ENCODE assay signal across 28 cellular contexts in the genomic region with DNA sequence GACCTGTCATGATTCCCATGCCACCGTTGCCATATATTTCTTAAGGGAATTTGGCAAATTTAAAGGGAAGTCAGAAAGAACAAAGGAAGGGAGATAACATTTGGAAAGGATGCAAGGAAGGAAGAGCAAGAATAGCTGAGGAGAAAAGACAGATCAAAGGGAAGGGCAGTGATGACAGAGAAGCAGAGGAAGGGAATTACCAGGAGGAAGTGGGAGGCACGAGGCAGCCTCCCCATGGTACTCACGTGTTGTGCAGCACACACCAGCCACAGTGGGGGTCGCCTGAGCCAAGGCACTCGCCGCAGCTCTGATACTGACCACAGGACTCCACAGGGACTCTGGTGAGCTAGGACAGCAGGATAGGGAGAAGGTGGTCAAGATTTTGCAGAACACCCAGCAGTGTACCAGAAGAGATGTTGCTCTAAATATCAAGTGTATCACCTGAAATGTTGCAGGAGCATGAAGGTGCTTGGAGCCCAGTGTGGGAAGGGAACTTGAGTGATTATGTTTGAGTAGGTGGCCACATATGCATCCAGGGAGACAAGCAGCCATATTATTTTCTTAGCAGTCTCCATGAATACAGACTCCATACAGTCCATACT.
"Had no signal": no experiment of that assay in that cellular context is flagged by ENCODE, and none has a peak within 500 bp of the region (broad histone marks: within the 10 kb centered on the region; RNA-seq: fewer than 3 reads in every experiment).

No MANE protein-coding gene starts in this region.

- H3K27me3 ChIP-seq: breast epithelium, ovary, right lobe of liver, testis, uterus had no signal

- DNase-seq: activated CD4-positive, alpha-beta T cell treated with anti-CD3 and anti-CD28 coated beads for 1 hour; activated CD4-positive, alpha-beta T cell treated with anti-CD3 and anti-CD28 coated beads, Interleukin-2, amount 50 U/mL, for 1 hour; activated CD8-positive, alpha-beta memory T cell treated with anti-CD3 and anti-CD28 coated beads, Interleukin-2, amount 10 ng/mL, durations not matched to agents 7 days and 5 days; activated CD8-positive, alpha-beta T cell treated with anti-CD3 and anti-CD28 coated beads, Interleukin-2, amount 10 ng/mL, durations not matched to agents 7 days and 5 days; activated naive CD8-positive, alpha-beta T cell treated with anti-CD3 and anti-CD28 coated beads, Interleukin-2, amount 50 U/mL, for 24 hours; activated T-cell treated with anti-CD3 and anti-CD28 coated beads, Interleukin-2, amount 50 U/mL, for 48 hours; effector CD8-positive, alpha-beta T cell; left ventricle myocardium superior; mammary epithelial cell; naive B cell; nephron progenitor cell; ovary; right lobe of liver; stimulated activated CD4-positive, alpha-beta T cell treated with anti-CD3 and anti-CD28 coated beads, Interleukin-2, amount 100 ng/mL, for 48 hours; stimulated activated naive CD4-positive, alpha-beta T cell treated with Interleukin-2 at 50 U/mL for 16 hours; T-helper 17 cell; T1000; testis; trophoblast cell; uterus had no signal

- H3K36me3 ChIP-seq: breast epithelium, ovary, right lobe of liver, uterus had no signal

- H3K4me3 ChIP-seq: breast epithelium, ovary, right lobe of liver, testis, uterus had no signal

- H3K9me3 Mint-ChIP-seq: activated naive CD4-positive, alpha-beta T cell treated with anti-CD3 and anti-CD28 coated beads, Interleukin-2, amount 50 U/mL, for 24 hours had no signal

- H3K4me1 Mint-ChIP-seq: activated CD8-positive, alpha-beta memory T cell treated with anti-CD3 and anti-CD28 coated beads, Interleukin-2, amount 10 ng/mL, durations not matched to agents 7 days and 5 days; activated naive CD4-positive, alpha-beta T cell treated with anti-CD3 and anti-CD28 coated beads, Interleukin-2, amount 50 U/mL, for 24 hours; activated naive CD8-positive, alpha-beta T cell treated with anti-CD3 and anti-CD28 coated beads, Interleukin-2, amount 50 U/mL, for 24 hours; central memory CD8-positive, alpha-beta T cell; mesothelial cell of epicardium; naive B cell; T-helper 17 cell had no signal

- H3K27ac ChIP-seq: breast epithelium, ovary, right lobe of liver, testis, uterus had no signal

- H3K27ac Mint-ChIP-seq: activated CD8-positive, alpha-beta memory T cell treated with anti-CD3 and anti-CD28 coated beads, Interleukin-2, amount 10 ng/mL, durations not matched to agents 7 days and 5 days; activated CD8-positive, alpha-beta T cell treated with anti-CD3 and anti-CD28 coated beads, Interleukin-2, amount 10 ng/mL, durations not matched to agents 7 days and 5 days; activated naive CD4-positive, alpha-beta T cell treated with anti-CD3 and anti-CD28 coated beads, Interleukin-2, amount 50 U/mL, for 24 hours; activated naive CD8-positive, alpha-beta T cell treated with anti-CD3 and anti-CD28 coated beads, Interleukin-2, amount 50 U/mL, for 24 hours; activated T-helper 2 cell treated with anti-CD3 and anti-CD28 coated beads, Interferon-gamma antibody, Interleukin-2, Interleukin-4, amounts not matched to agents 10 μg/mL and 5 μg/mL and 100 μg/mL, durations not matched to agents 14 hours and 24 hours and 36 hours; dendritic cell treated with granulocyte-macrophage colony-stimulating factor and Interleukin-4, amounts not matched to agents 40 ng/mL and 50 ng/mL, for 4 days; mesothelial cell of epicardium; naive B cell; nephron progenitor cell; progenitor cell of endocrine pancreas; T-helper 17 cell; WTC11 had no signal

- H3K36me3 Mint-ChIP-seq: activated CD8-positive, alpha-beta memory T cell treated with anti-CD3 and anti-CD28 coated beads, Interleukin-2, amount 10 ng/mL, durations not matched to agents 7 days and 5 days; activated naive CD4-positive, alpha-beta T cell treated with anti-CD3 and anti-CD28 coated beads, Interleukin-2, amount 50 U/mL, for 24 hours; mesothelial cell of epicardium had no signal

- H3K27me3 Mint-ChIP-seq: activated CD8-positive, alpha-beta memory T cell treated with anti-CD3 and anti-CD28 coated beads, Interleukin-2, amount 10 ng/mL, durations not matched to agents 7 days and 5 days; activated naive CD4-positive, alpha-beta T cell treated with anti-CD3 and anti-CD28 coated beads, Interleukin-2, amount 50 U/mL, for 24 hours; dendritic cell treated with granulocyte-macrophage colony-stimulating factor and Interleukin-4, amounts not matched to agents 40 ng/mL and 50 ng/mL, for 4 days; T-helper 17 cell had no signal

- H3K9me3 ChIP-seq: breast epithelium, ovary, right lobe of liver, testis, uterus had no signal

- H3K4me3 Mint-ChIP-seq: activated CD8-positive, alpha-beta memory T cell treated with anti-CD3 and anti-CD28 coated beads, Interleukin-2, amount 10 ng/mL, durations not matched to agents 7 days and 5 days; activated CD8-positive, alpha-beta T cell treated with anti-CD3 and anti-CD28 coated beads, Interleukin-2, amount 10 ng/mL, durations not matched to agents 7 days and 5 days; activated naive CD4-positive, alpha-beta T cell treated with anti-CD3 and anti-CD28 coated beads, Interleukin-2, amount 50 U/mL, for 24 hours; activated naive CD8-positive, alpha-beta T cell treated with anti-CD3 and anti-CD28 coated beads, Interleukin-2, amount 50 U/mL, for 24 hours; central memory CD8-positive, alpha-beta T cell; dendritic cell treated with granulocyte-macrophage colony-stimulating factor and Interleukin-4, amounts not matched to agents 40 ng/mL and 50 ng/mL, for 4 days; mesothelial cell of epicardium; naive B cell; nephron progenitor cell; T-helper 17 cell; WTC11 had no signal

- H3K4me1 ChIP-seq: breast epithelium, right lobe of liver, testis, uterus had no signal

- ATAC-seq: activated CD8-positive, alpha-beta memory T cell treated with anti-CD3 and anti-CD28 coated beads, Interleukin-2, amount 10 ng/mL, durations not matched to agents 7 days and 5 days; activated CD8-positive, alpha-beta T cell treated with anti-CD3 and anti-CD28 coated beads, Interleukin-2, amount 10 ng/mL, durations not matched to agents 7 days and 5 days; activated naive CD8-positive, alpha-beta T cell treated with anti-CD3 and anti-CD28 coated beads, Interleukin-2, amount 50 U/mL, for 24 hours; left ventricle myocardium superior; T-helper 17 cell; WTC11 had no signal
